In genomic region chr3:24215518-24215917, GRCh38 we compare ENCODE assay signal across 20 cellular contexts.
"Had no signal": no experiment of that assay in that cellular context is flagged by ENCODE, and none has a peak within 500 bp of the region (broad histone marks: within the 10 kb centered on the region; RNA-seq: fewer than 3 reads in every experiment).

No MANE protein-coding gene starts in this region.

- FAIRE-seq: frontal cortex, keratinocyte, urothelium cell line had no signal

- H3K27me3 ChIP-seq: dorsolateral prefrontal cortex, sigmoid colon, stomach, tibial artery had no signal

- H3K4me3 ChIP-seq: dorsolateral prefrontal cortex, lower lobe of right lung, psoas muscle, sigmoid colon, stomach, tibial artery had no signal

- H3K27ac ChIP-seq: lower lobe of right lung, psoas muscle, sigmoid colon, stomach, tibial artery had no signal

- DNase-seq: dorsolateral prefrontal cortex; effector CD4-positive, alpha-beta T cell; hypothalamus; left ventricle myocardium superior; lower lobe of right lung; naive thymus-derived CD8-positive, alpha-beta T cell; nephron progenitor cell; nucleus accumbens; psoas muscle; right cardiac atrium; sigmoid colon; stimulated activated CD4-positive, alpha-beta T cell treated with anti-CD3 and anti-CD28 coated beads, Interleukin-2, amount 100 ng/mL, for 24 hours; stimulated activated CD4-positive, alpha-beta T cell treated with anti-CD3 and anti-CD28 coated beads, Interleukin-4, amount 100 ng/mL, for 24 hours; stimulated activated naive CD4-positive, alpha-beta T cell treated with Interleukin-2 at 50 U/mL for 16 hours; stomach; tibial artery had no signal

- ATAC-seq: left ventricle myocardium superior; lower lobe of right lung; naive thymus-derived CD8-positive, alpha-beta T cell; psoas muscle; right cardiac atrium; stimulated activated effector memory CD8-positive, alpha-beta T cell treated with anti-CD3 and anti-CD28 coated beads, Interleukin-12 subunit alpha, Interleukin-12 subunit beta, amount 100 ng/mL, for 72 hours had no signal

- H3K36me3 ChIP-seq: lower lobe of right lung, sigmoid colon, stomach, tibial artery had no signal

- H3K9me3 ChIP-seq: lower lobe of right lung, psoas muscle, sigmoid colon, stomach, tibial artery had no signal
